ENCODE assay signal across 23 cellular contexts in genomic region chr19:56116606-56117005, GRCh38. TPM values are rescaled to one million over a fixed set of nuclear protein-coding genes. Genes with fewer than 3 reads are reported as not detected.
DNase-seq lines count a peak whose midpoint lies in the region; ATAC-seq lines count a peak whose summit lies in the region.
"Had no signal": no experiment of that assay in that cellular context is flagged by ENCODE, and none has a peak within 500 bp of the region (broad histone marks: within the 10 kb centered on the region; RNA-seq: fewer than 3 reads in every experiment).

No MANE protein-coding gene starts in this region.

- H3K27ac ChIP-seq in BLaER1: peak overlapping the region; percentile 93; the same call in 1 of the 2 replicates
- H3K27ac ChIP-seq: parathyroid adenoma, sigmoid colon, thyroid gland had no signal

- peaks cover 86% of the 10 kb centered on the region for H3K4me1 ChIP-seq in BLaER1

- H3K9me3 Mint-ChIP-seq in activated T-helper 17 cell treated with anti-CD3 and anti-CD28 coated beads, Interleukin-2, amount 50 U/mL, for 72 hours: no peaks in the 10 kb centered on the region
- no peaks in the 10 kb centered on the region for H3K9me3 Mint-ChIP-seq in natural killer cell treated with Interleukin-12 subunit alpha and Interleukin-12 subunit beta and Interleukin-15 and Interleukin-18, amount 100 ng/mL, for 72 hours
- H3K9me3 Mint-ChIP-seq: central memory CD8-positive, alpha-beta T cell had no signal

- peak overlapping the region; percentile 10 for H3K27ac Mint-ChIP-seq in activated T-helper 17 cell treated with anti-CD3 and anti-CD28 coated beads, Interleukin-2, amount 50 U/mL, for 72 hours
- no peak overlapping the region for H3K27ac Mint-ChIP-seq in natural killer cell treated with Interleukin-12 subunit alpha and Interleukin-12 subunit beta and Interleukin-15 and Interleukin-18, amount 100 ng/mL, for 72 hours

- H3K36me3 ChIP-seq in BLaER1: peaks cover 34% of the 10 kb centered on the region
- H3K36me3 ChIP-seq: thyroid gland had no signal

- DNase-seq in DMS 273 (lab: John Stamatoyannopoulos, UW; ENCODE audit: unreplicated experiment): peak; percentile 83
- peak; percentile 10 for DNase-seq in natural killer cell treated with Interleukin-12 subunit alpha and Interleukin-12 subunit beta and Interleukin-15 and Interleukin-18, amount 100 ng/mL, for 72 hours (ENCODE audit: low spot score)
- DNase-seq in NCI-H345 treated with DMSO at 0.1 percent for 48 hours (lab: John Stamatoyannopoulos, UW; ENCODE audit: unreplicated experiment): no peak
- DNase-seq in inferior parietal cortex (ENCODE audit: extremely low spot score): no peak
- DNase-seq in foreskin melanocyte: no peak
- DNase-seq: activated CD4-positive, alpha-beta T cell treated with anti-CD3 and anti-CD28 coated beads, Interleukin-2, amount 50 U/mL, for 1 hour; activated CD8-positive, alpha-beta memory T cell treated with anti-CD3 and anti-CD28 coated beads, Interleukin-2, amount 50 U/mL, for 48 hours; anterior cingulate cortex; Caco-2; effector memory CD4-positive, alpha-beta T cell; NCI-H1092 treated with DMSO at 0.1 percent for 48 hours; NK-92 treated with Interleukin-12 subunit alpha and Interleukin-12 subunit beta, amount 100 ng/mL, for 24 hours; sigmoid colon; stimulated activated naive CD4-positive, alpha-beta T cell treated with Interleukin-2 at 50 U/mL for 16 hours; thyroid gland had no signal

- H3K4me3 ChIP-seq in BLaER1: no peak overlapping the region
- H3K4me3 ChIP-seq: sigmoid colon, thyroid gland had no signal

- H4K20me1 ChIP-seq in BLaER1: peaks cover 70% of the 10 kb centered on the region

- no peak for ATAC-seq in activated T-helper 17 cell treated with anti-CD3 and anti-CD28 coated beads, Interleukin-2, amount 50 U/mL, for 72 hours (replicated peaks)
- no peak for ATAC-seq in natural killer cell treated with Interleukin-12 subunit alpha and Interleukin-12 subunit beta and Interleukin-15 and Interleukin-18, amount 100 ng/mL, for 72 hours
- ATAC-seq in HG03025 (IDR thresholded peaks at IDR 0.05; ENCODE audit: low FRiP score, unreplicated experiment): no peak

- H3K9me3 ChIP-seq in BLaER1: no peaks in the 10 kb centered on the region
- H3K9me3 ChIP-seq: Caco-2, sigmoid colon, thyroid gland had no signal

- peaks cover 19% of the 10 kb centered on the region for H3K36me3 Mint-ChIP-seq in activated T-helper 17 cell treated with anti-CD3 and anti-CD28 coated beads, Interleukin-2, amount 50 U/mL, for 72 hours (ENCODE audit: low read depth)
- H3K36me3 Mint-ChIP-seq in natural killer cell treated with Interleukin-12 subunit alpha and Interleukin-12 subunit beta and Interleukin-15 and Interleukin-18, amount 100 ng/mL, for 72 hours: no peaks in the 10 kb centered on the region

- no peaks in the 10 kb centered on the region for H3K27me3 ChIP-seq in BLaER1
- H3K27me3 ChIP-seq: sigmoid colon, thyroid gland had no signal

- H3K4me2 ChIP-seq in BLaER1: peak overlapping the region; percentile 98; the same call in 1 of the 2 replicates

- peaks cover 19% of the 10 kb centered on the region for H3K4me1 Mint-ChIP-seq in activated T-helper 17 cell treated with anti-CD3 and anti-CD28 coated beads, Interleukin-2, amount 50 U/mL, for 72 hours
- H3K4me1 Mint-ChIP-seq in natural killer cell treated with Interleukin-12 subunit alpha and Interleukin-12 subunit beta and Interleukin-15 and Interleukin-18, amount 100 ng/mL, for 72 hours (ENCODE audit: low read depth in 2 of 2): peaks cover 45% of the 10 kb centered on the region in 2 donors

- no peaks in the 10 kb centered on the region for H3K27me3 Mint-ChIP-seq in activated T-helper 17 cell treated with anti-CD3 and anti-CD28 coated beads, Interleukin-2, amount 50 U/mL, for 72 hours
- no peaks in the 10 kb centered on the region for H3K27me3 Mint-ChIP-seq in natural killer cell treated with Interleukin-12 subunit alpha and Interleukin-12 subunit beta and Interleukin-15 and Interleukin-18, amount 100 ng/mL, for 72 hours
- H3K27me3 Mint-ChIP-seq: central memory CD8-positive, alpha-beta T cell had no signal

- H3K4me3 Mint-ChIP-seq in activated T-helper 17 cell treated with anti-CD3 and anti-CD28 coated beads, Interleukin-2, amount 50 U/mL, for 72 hours: no peak overlapping the region
- H3K4me3 Mint-ChIP-seq in natural killer cell treated with Interleukin-12 subunit alpha and Interleukin-12 subunit beta and Interleukin-15 and Interleukin-18, amount 100 ng/mL, for 72 hours: no peak overlapping the region
- H3K4me3 Mint-ChIP-seq: central memory CD8-positive, alpha-beta T cell had no signal

- H3K9ac ChIP-seq in BLaER1: peak overlapping the region; percentile 92; the same call in 1 of the 2 replicates
- H3K9ac ChIP-seq: parathyroid adenoma had no signal

RNA-seq across cellular contexts. Expression of gene ZNF787, which starts 4.5 kb away (rescaled TPM):
- total RNA-seq in activated T-helper 17 cell treated with anti-CD3 and anti-CD28 coated beads, Interleukin-2, amount 50 U/mL, for 72 hours: 10 to 100 TPM; 27.8 to 33.2 TPM
- total RNA-seq in natural killer cell treated with Interleukin-12 subunit alpha and Interleukin-12 subunit beta and Interleukin-15 and Interleukin-18, amount 100 ng/mL, for 72 hours: 10 to 100 TPM; 39.2 to 60.6 TPM

RNA-seq across cellular contexts. Expression of gene ZNF444, which starts 24.5 kb away (rescaled TPM):
- 10 to 100 TPM; 22.8 to 29.2 TPM for total RNA-seq in activated T-helper 17 cell treated with anti-CD3 and anti-CD28 coated beads, Interleukin-2, amount 50 U/mL, for 72 hours
- total RNA-seq in natural killer cell treated with Interleukin-12 subunit alpha and Interleukin-12 subunit beta and Interleukin-15 and Interleukin-18, amount 100 ng/mL, for 72 hours: 10 to 100 TPM; 23.2 to 50.6 TPM

RNA-seq across cellular contexts. Expression of gene GALP, which starts 59.2 kb away (rescaled TPM):
- not detected for total RNA-seq in activated T-helper 17 cell treated with anti-CD3 and anti-CD28 coated beads, Interleukin-2, amount 50 U/mL, for 72 hours
- total RNA-seq in natural killer cell treated with Interleukin-12 subunit alpha and Interleukin-12 subunit beta and Interleukin-15 and Interleukin-18, amount 100 ng/mL, for 72 hours: not detected
- total RNA-seq: Caco-2, LHCN-M2, liver, RPMI7951, sigmoid colon, thyroid gland had no signal

Comparison
In these comparisons a context has a peak if more than half of its experiments do, and no peak if none do; other contexts are left out.
1. DNase-seq: peak in DMS 273 (single experiment) and natural killer cell treated with Interleukin-12 subunit alpha and Interleukin-12 subunit beta and Interleukin-15 and Interleukin-18, amount 100 ng/mL, for 72 hours (single experiment); none in NCI-H345 treated with DMSO at 0.1 percent for 48 hours (single experiment), inferior parietal cortex (single experiment) and foreskin melanocyte (single experiment).